3 cellular contexts compared by ENCODE assay signal in genomic region chr1:94164885-94165284, GRCh38. TPM values are rescaled to one million over a fixed set of nuclear protein-coding genes. Genes with fewer than 3 reads are reported as not detected.
"Had no signal": no experiment of that assay in that cellular context is flagged by ENCODE, and none has a peak within 500 bp of the region (broad histone marks: within the 10 kb centered on the region; RNA-seq: fewer than 3 reads in every experiment).

No MANE protein-coding gene starts in this region.

RNA-seq across cellular contexts. Expression of gene ABCA4, which starts 43.9 kb away (rescaled TPM):
- total RNA-seq: GM23338, H1, H9 had no signal
- polyA plus RNA-seq: GM23338 had no signal
